ENCODE assay signal across 1 cellular context in the genomic region with DNA sequence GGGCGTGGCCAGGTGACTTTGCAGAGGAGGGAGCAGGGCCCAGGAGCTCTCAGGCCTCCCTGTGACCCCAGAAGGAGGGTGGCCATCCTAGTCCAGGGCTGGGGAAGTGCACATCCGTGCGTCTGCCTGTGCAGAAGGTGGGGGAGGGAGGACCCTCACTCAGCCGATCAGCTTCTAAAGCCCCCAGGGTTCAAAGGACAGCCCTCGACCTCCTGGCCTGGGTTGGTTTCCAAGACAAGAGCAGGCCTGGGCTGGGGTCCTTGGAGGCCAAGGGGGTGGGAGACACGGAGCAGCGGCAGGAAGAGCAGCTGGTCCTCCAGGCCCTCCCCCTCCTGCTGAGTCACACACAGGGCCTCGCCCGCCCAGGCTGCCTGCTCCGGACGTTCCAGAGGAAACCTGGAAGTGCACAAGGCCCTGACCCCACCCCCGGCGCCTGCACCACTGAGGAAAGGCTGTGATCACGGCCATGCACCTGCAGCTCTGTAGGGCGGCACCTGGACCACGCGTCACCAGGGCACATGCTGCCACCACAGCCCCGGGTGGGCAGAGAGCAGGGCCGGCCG.
TF ChIP-seq lines count a peak whose summit lies in the region.

No MANE protein-coding gene starts in this region.

TF ChIP-seq in HepG2, 621 proteins besides CTCF, POLR2A, EP300 and RAD21 (continued from another document and continues in another):
- no peak for TF ChIP-seq KIAA2018 (CRISPR knock-in tag; IDR thresholded peaks at IDR 0.05; ENCODE audit: borderline replicate concordance)
- TF ChIP-seq ZNF790 (CRISPR knock-in tag; IDR thresholded peaks at IDR 0.05; ENCODE audit: borderline replicate concordance) = no peak
- TF ChIP-seq ZNF362 (CRISPR knock-in tag; IDR thresholded peaks at IDR 0.05; ENCODE audit: borderline replicate concordance) = no peak
- TF ChIP-seq ZNF784 (CRISPR knock-in tag; IDR thresholded peaks at IDR 0.05; ENCODE audit: borderline replicate concordance) = no peak
- no peak for TF ChIP-seq HIVEP1 (CRISPR knock-in tag; IDR thresholded peaks at IDR 0.05)
- TF ChIP-seq, protein P1, sequence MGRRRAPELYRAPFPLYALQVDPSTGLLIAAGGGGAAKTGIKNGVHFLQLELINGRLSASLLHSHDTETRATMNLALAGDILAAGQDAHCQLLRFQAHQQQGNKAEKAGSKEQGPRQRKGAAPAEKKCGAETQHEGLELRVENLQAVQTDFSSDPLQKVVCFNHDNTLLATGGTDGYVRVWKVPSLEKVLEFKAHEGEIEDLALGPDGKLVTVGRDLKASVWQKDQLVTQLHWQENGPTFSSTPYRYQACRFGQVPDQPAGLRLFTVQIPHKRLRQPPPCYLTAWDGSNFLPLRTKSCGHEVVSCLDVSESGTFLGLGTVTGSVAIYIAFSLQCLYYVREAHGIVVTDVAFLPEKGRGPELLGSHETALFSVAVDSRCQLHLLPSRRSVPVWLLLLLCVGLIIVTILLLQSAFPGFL (CRISPR knock-in tag; IDR thresholded peaks at IDR 0.05) = no peak
- no peak for TF ChIP-seq TMF1 (CRISPR knock-in tag; IDR thresholded peaks at IDR 0.05; ENCODE audit: low read depth)
- no peak for TF ChIP-seq ATF7 (IDR thresholded peaks at IDR 0.05)
- no peak for TF ChIP-seq ATF7 (CRISPR knock-in tag; IDR thresholded peaks at IDR 0.05)
- no peak for TF ChIP-seq PAF1 (CRISPR knock-in tag; IDR thresholded peaks at IDR 0.05)
- no peak for TF ChIP-seq GTF2F1 (IDR thresholded peaks at IDR 0.05; ENCODE audit: low read length)
- TF ChIP-seq ZNF510 (CRISPR knock-in tag; IDR thresholded peaks at IDR 0.05; ENCODE audit: low read depth) = no peak
- no peak for TF ChIP-seq ZNF512B (CRISPR knock-in tag; IDR thresholded peaks at IDR 0.05; ENCODE audit: borderline replicate concordance)
- TF ChIP-seq RXRA (CRISPR knock-in tag; IDR thresholded peaks at IDR 0.05) = 0 out of 2 replicates have a peak, but pooled peaks have one; percentile 39
- TF ChIP-seq ZFY (CRISPR knock-in tag; IDR thresholded peaks at IDR 0.05) = peak; percentile 32; the same call in 1 of the 2 replicates
- no peak for TF ChIP-seq ZNF724P (CRISPR knock-in tag; IDR thresholded peaks at IDR 0.05; ENCODE audit: borderline replicate concordance)
- TF ChIP-seq KLF16 (CRISPR knock-in tag; IDR thresholded peaks at IDR 0.05) = 0 out of 4 replicates have a peak, but pooled peaks of 1 of the 2 experiments have one; percentile 42
- TF ChIP-seq ZSCAN9 (CRISPR knock-in tag; IDR thresholded peaks at IDR 0.05; ENCODE audit: borderline replicate concordance) = no peak
- no peak for TF ChIP-seq MAF1 (CRISPR knock-in tag; IDR thresholded peaks at IDR 0.05; ENCODE audit: borderline replicate concordance)
- no peak for TF ChIP-seq CENPX (CRISPR knock-in tag; IDR thresholded peaks at IDR 0.05)
- TF ChIP-seq POLR2AphosphoS2 (IDR thresholded peaks at IDR 0.05; ENCODE audit: low read depth, low read length) = no peak
- no peak for TF ChIP-seq ZSCAN25 (CRISPR knock-in tag; IDR thresholded peaks at IDR 0.05)
- TF ChIP-seq RFX1 (IDR thresholded peaks at IDR 0.05) = peak; percentile 37; the same call in 1 of the 2 replicates
- TF ChIP-seq, protein P2, sequence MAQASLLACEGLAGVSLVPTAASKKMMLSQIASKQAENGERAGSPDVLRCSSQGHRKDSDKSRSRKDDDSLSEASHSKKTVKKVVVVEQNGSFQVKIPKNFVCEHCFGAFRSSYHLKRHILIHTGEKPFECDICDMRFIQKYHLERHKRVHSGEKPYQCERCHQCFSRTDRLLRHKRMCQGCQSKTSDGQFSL (CRISPR knock-in tag; IDR thresholded peaks at IDR 0.05) = no peak
- TF ChIP-seq, protein P3, sequence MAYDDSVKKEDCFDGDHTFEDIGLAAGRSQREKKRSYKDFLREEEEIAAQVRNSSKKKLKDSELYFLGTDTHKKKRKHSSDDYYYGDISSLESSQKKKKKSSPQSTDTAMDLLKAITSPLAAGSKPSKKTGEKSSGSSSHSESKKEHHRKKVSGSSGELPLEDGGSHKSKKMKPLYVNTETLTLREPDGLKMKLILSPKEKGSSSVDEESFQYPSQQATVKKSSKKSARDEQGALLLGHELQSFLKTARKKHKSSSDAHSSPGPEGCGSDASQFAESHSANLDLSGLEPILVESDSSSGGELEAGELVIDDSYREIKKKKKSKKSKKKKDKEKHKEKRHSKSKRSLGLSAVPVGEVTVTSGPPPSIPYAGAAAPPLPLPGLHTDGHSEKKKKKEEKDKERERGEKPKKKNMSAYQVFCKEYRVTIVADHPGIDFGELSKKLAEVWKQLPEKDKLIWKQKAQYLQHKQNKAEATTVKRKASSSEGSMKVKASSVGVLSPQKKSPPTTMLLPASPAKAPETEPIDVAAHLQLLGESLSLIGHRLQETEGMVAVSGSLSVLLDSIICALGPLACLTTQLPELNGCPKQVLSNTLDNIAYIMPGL (CRISPR knock-in tag; IDR thresholded peaks at IDR 0.05; ENCODE audit: borderline replicate concordance in 1 of 2, low read depth in 1 of 2) = peak in 1 of 2 experiments; percentile 41; a peak in 1 of 4 replicates
- peak; percentile 27; the same call in 1 of the 2 replicates for TF ChIP-seq GATAD2A (CRISPR knock-in tag; IDR thresholded peaks at IDR 0.05)
- no peak for TF ChIP-seq HNRNPK (IDR thresholded peaks at IDR 0.05; ENCODE audit: low read depth, low read length, poor library complexity, severe bottlenecking)
- no peak for TF ChIP-seq ZNF562 (CRISPR knock-in tag; IDR thresholded peaks at IDR 0.05; ENCODE audit: borderline replicate concordance)
- peak; percentile 62; the same call in 1 of the 2 replicates for TF ChIP-seq NFE2L1 (CRISPR knock-in tag; IDR thresholded peaks at IDR 0.05; ENCODE audit: borderline replicate concordance)
- TF ChIP-seq THAP9 (CRISPR knock-in tag; IDR thresholded peaks at IDR 0.05; ENCODE audit: borderline replicate concordance) = no peak
- peak; percentile 27; the same call in 1 of the 2 replicates for TF ChIP-seq ZNF280B (CRISPR knock-in tag; IDR thresholded peaks at IDR 0.05; ENCODE audit: borderline replicate concordance)
- TF ChIP-seq NFYC (CRISPR knock-in tag; IDR thresholded peaks at IDR 0.05) = no peak
- no peak for TF ChIP-seq MED13 (CRISPR knock-in tag; IDR thresholded peaks at IDR 0.05)
- TF ChIP-seq ZNF256 (CRISPR knock-in tag; conservative IDR thresholded peaks at IDR 0.05) = no peak
- TF ChIP-seq PHF20 (CRISPR knock-in tag; IDR thresholded peaks at IDR 0.05) = peak; percentile 29; the same call in 1 of the 2 replicates
